In the genomic region with DNA sequence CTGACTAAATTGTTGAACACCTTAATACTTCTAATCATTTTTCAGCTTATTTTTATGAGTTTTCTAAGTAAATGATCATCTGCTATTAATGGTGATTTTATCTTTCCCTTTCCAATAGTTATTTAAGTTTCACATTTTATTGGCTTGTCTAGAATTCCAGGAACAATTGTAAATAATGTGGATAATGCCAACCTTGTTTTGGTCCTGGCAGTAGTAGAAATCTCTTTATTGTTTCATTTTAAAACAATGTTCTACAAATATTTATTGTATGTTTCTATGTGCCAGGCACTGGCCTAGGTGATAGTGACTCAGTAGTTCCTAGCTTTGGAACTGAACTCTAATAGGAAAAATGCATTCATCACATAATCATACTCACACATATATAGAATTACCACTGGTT, we compare ENCODE assay signal across 21 cellular contexts.
DNase-seq lines count a peak whose midpoint lies in the region; ATAC-seq, FAIRE-seq and TF ChIP-seq lines count a peak whose summit lies in the region.
"Had no signal": no experiment of that assay in that cellular context is flagged by ENCODE, and none has a peak within 500 bp of the region (broad histone marks: within the 10 kb centered on the region; RNA-seq: fewer than 3 reads in every experiment).

No MANE protein-coding gene starts in this region.

- no peaks in the 10 kb centered on the region for H3K9me3 Mint-ChIP-seq in H9
- peaks cover 8% of the 10 kb centered on the region for H3K9me3 Mint-ChIP-seq in WTC11
- H3K9me3 Mint-ChIP-seq: CD8-positive, alpha-beta memory T cell had no signal

- no peak overlapping the region for H2BK5ac ChIP-seq in H9 (ENCODE audit: insufficient read length, low read length)

- no peaks in the 10 kb centered on the region for H3K79me1 ChIP-seq in H9 (ENCODE audit: insufficient read depth, low read depth, low read length, poor library complexity, severe bottlenecking)

- H2BK120ac ChIP-seq in H9 (ENCODE audit: low read depth, low read length, poor library complexity, severe bottlenecking) = no peak overlapping the region

- no peaks in the 10 kb centered on the region for H3K27me3 ChIP-seq in H9 (ENCODE audit: insufficient read depth, low read length)
- H3K27me3 ChIP-seq: BLaER1 treated with 17β-estradiol and CSF1 and Interleukin-3, amounts not matched to agents 10 nM and 100 nM had no signal

- H3K4ac ChIP-seq in H9 (ENCODE audit: low read depth, low read length) = no peak overlapping the region

- H3K27ac ChIP-seq in C4-2B (peak overlapping the region; percentile 71; the same call in 1 of the 2 replicates), H9 (ENCODE audit: insufficient read length, low read depth, low read length) (no peak overlapping the region), kidney (ENCODE audit: low read depth in 2 of 2, low read length in 2 of 2) (no peak overlapping the region)
- H3K27ac ChIP-seq: BLaER1 treated with 17β-estradiol and CSF1 and Interleukin-3, amounts not matched to agents 10 nM and 100 nM; GM23248 had no signal

- POLR2A ChIA-PET in WTC11 (lab: Charles Lee) = no interaction called here

- CTCF ChIA-PET in WTC11 (lab: Charles Lee) = no interaction called here

- H3K79me2 ChIP-seq in H9 (ENCODE audit: insufficient read depth, low read length) = no peaks in the 10 kb centered on the region

- H2AFZ ChIP-seq in H9 (ENCODE audit: low read length) = no peak overlapping the region
- H2AFZ ChIP-seq: GM23248 had no signal

- FAIRE-seq in kidney (lab: Jason Lieb, UNC) = peak; percentile 8
- FAIRE-seq: G401.6, GM12891, GM19239, H54, HTR-8/SVneo had no signal

- no peak overlapping the region for H3K56ac ChIP-seq in H9 (ENCODE audit: insufficient read length, low read depth, low read length)

- no peaks in the 10 kb centered on the region for H3K23me2 ChIP-seq in H9 (ENCODE audit: insufficient read length, low read depth, low read length, poor library complexity, severe bottlenecking)

- H3K27me3 Mint-ChIP-seq in H9 (ENCODE audit: low read depth) (no peaks in the 10 kb centered on the region), WTC11 (ENCODE audit: low read depth) (no peaks in the 10 kb centered on the region)
- H3K27me3 Mint-ChIP-seq: B cell had no signal

- no peaks in the 10 kb centered on the region for H4K20me1 ChIP-seq in H9 (ENCODE audit: control insufficient read depth, insufficient read depth, insufficient read length)
- H4K20me1 ChIP-seq: BLaER1 treated with 17β-estradiol and CSF1 and Interleukin-3, amounts not matched to agents 10 nM and 100 nM had no signal

- no peak overlapping the region for H3K18ac ChIP-seq in H9 (ENCODE audit: insufficient read length, low read depth, low read length)

- no peak overlapping the region for H3K23ac ChIP-seq in H9 (ENCODE audit: insufficient read length, low read depth, low read length)

- H3K27ac Mint-ChIP-seq in H9 (peak overlapping the region in 1 of 3 experiments; percentile 38; a peak in 1 of 7 replicates), WTC11 (no peak overlapping the region)
- H3K27ac Mint-ChIP-seq: B cell; CD4-positive, CD25-positive, alpha-beta regulatory T cell; CD8-positive, alpha-beta memory T cell; HFFc6 had no signal

- H3K9ac ChIP-seq in H9 (ENCODE audit: extremely low read depth, insufficient read length, low read length) (no peak overlapping the region), kidney (ENCODE audit: low read length in 2 of 2) (no peak overlapping the region)
- H3K9ac ChIP-seq: BLaER1 treated with 17β-estradiol and CSF1 and Interleukin-3, amounts not matched to agents 10 nM and 100 nM; GM23248 had no signal

- H3T11ph ChIP-seq in H9 (ENCODE audit: low read length) = no peak overlapping the region

- no peak overlapping the region for H4K8ac ChIP-seq in H9 (replicated peaks; ENCODE audit: insufficient read length, low read depth, low read length)

- H3K9me3 ChIP-seq in H9 (ENCODE audit: control insufficient read depth, low read depth, low read length) (no peaks in the 10 kb centered on the region), kidney (ENCODE audit: control insufficient read depth in 1 of 2, low read length in 2 of 2) (no peaks in the 10 kb centered on the region)
- H3K9me3 ChIP-seq: BLaER1 treated with 17β-estradiol and CSF1 and Interleukin-3, amounts not matched to agents 10 nM and 100 nM had no signal

- no peak overlapping the region for H3K14ac ChIP-seq in H9 (ENCODE audit: insufficient read depth, low read length)

- no peak overlapping the region for H2BK12ac ChIP-seq in H9 (ENCODE audit: insufficient read length, low read depth, low read length)

- H3K4me3 Mint-ChIP-seq in H9 (no peak overlapping the region), WTC11 (peak overlapping the region; percentile 6; the same call in 1 of the 2 replicates)
- H3K4me3 Mint-ChIP-seq: B cell; CD4-positive, CD25-positive, alpha-beta regulatory T cell; CD8-positive, alpha-beta memory T cell; HFFc6 had no signal

- H4K91ac ChIP-seq in H9 (ENCODE audit: insufficient read length, low read depth, low read length) = no peak overlapping the region

- H2BK15ac ChIP-seq in H9 (ENCODE audit: low read depth, low read length) = no peak overlapping the region

- DNase-seq in H9 (no peak), WTC11 (ENCODE audit: low spot score) (no peak), kidney (no peak)
- no peak for DNase-seq in stimulated activated CD4-positive, alpha-beta T cell treated with anti-CD3 and anti-CD28 coated beads, Interleukin-2, amount 100 ng/mL, for 24 hours
- DNase-seq: CD4-positive, CD25-positive, alpha-beta regulatory T cell; CD8-positive, alpha-beta memory T cell; COR-L47; DMS 273 treated with DMSO at 0.1 percent for 48 hours; GM23248; HFFc6; IMR-90 had no signal

- H2BK20ac ChIP-seq in H9 (ENCODE audit: low read depth, low read length, poor library complexity, severe bottlenecking) = no peak overlapping the region

- H3K4me1 Mint-ChIP-seq in H9 (peaks cover 12 to 13% of the 10 kb centered on the region in 2 experiments), WTC11 (peaks cover 18% of the 10 kb centered on the region)

- intact Hi-C loops in kidney (cut with DNase I) = no loop called here

- no peak for ATAC-seq in WTC11
- no peak for ATAC-seq in GM19455 (IDR thresholded peaks at IDR 0.05; ENCODE audit: unreplicated experiment)
- ATAC-seq: HCT116 had no signal

- peaks cover 2% of the 10 kb centered on the region; the same call in 1 of the 2 replicates for H3K4me1 ChIP-seq in H9 (ENCODE audit: insufficient read depth, low read length)
- H3K4me1 ChIP-seq in kidney (ENCODE audit: control insufficient read depth in 1 of 2, insufficient read depth in 1 of 2, low read depth in 1 of 2, low read length in 2 of 2) = no peaks in the 10 kb centered on the region
- H3K4me1 ChIP-seq: BLaER1 treated with 17β-estradiol and CSF1 and Interleukin-3, amounts not matched to agents 10 nM and 100 nM had no signal

- H3K4me2 ChIP-seq in H9 (ENCODE audit: insufficient read depth, insufficient read length, low read length) = peak overlapping the region; percentile 33
- H3K4me2 ChIP-seq: BLaER1 treated with 17β-estradiol and CSF1 and Interleukin-3, amounts not matched to agents 10 nM and 100 nM had no signal

- no peak overlapping the region for H4K5ac ChIP-seq in H9 (ENCODE audit: insufficient read length, low read depth, low read length)

- H3K36me3 Mint-ChIP-seq in H9 (ENCODE audit: insufficient read depth in 1 of 3, low read depth in 3 of 3) (no peaks in the 10 kb centered on the region), WTC11 (no peaks in the 10 kb centered on the region)
- H3K36me3 Mint-ChIP-seq: CD4-positive, CD25-positive, alpha-beta regulatory T cell; CD8-positive, alpha-beta memory T cell had no signal

- H3K4me3 ChIP-seq in kidney (ENCODE audit: low read length in 2 of 2) = no peak overlapping the region
- H3K4me3 ChIP-seq: BLaER1 treated with 17β-estradiol and CSF1 and Interleukin-3, amounts not matched to agents 10 nM and 100 nM; GM23248 had no signal

- TF ChIP-seq CTCF in C4-2B (conservative IDR thresholded peaks at IDR 0.05) (no peak), H9 (conservative IDR thresholded peaks at IDR 0.05) (no peak), WTC11 (IDR thresholded peaks at IDR 0.05) (no peak), kidney (IDR thresholded peaks at IDR 0.05; ENCODE audit: borderline replicate concordance, extremely low read depth, insufficient read depth) (no peak)

- no peaks in the 10 kb centered on the region for H3K36me3 ChIP-seq in kidney (ENCODE audit: control insufficient read depth in 1 of 2, insufficient read depth in 2 of 2, low read length in 2 of 2)
- H3K36me3 ChIP-seq: BLaER1 treated with 17β-estradiol and CSF1 and Interleukin-3, amounts not matched to agents 10 nM and 100 nM had no signal

- no peak overlapping the region for H2AK5ac ChIP-seq in H9 (ENCODE audit: insufficient read length, low read length)

TF ChIP-seq in WTC11, 78 proteins besides CTCF, POLR2A, EP300 and RAD21 (continues in another document):
- TF ChIP-seq ELF4 (CRISPR knock-in tag; IDR thresholded peaks at IDR 0.05; ENCODE audit: low read depth) = no peak
- TF ChIP-seq, protein P1, sequence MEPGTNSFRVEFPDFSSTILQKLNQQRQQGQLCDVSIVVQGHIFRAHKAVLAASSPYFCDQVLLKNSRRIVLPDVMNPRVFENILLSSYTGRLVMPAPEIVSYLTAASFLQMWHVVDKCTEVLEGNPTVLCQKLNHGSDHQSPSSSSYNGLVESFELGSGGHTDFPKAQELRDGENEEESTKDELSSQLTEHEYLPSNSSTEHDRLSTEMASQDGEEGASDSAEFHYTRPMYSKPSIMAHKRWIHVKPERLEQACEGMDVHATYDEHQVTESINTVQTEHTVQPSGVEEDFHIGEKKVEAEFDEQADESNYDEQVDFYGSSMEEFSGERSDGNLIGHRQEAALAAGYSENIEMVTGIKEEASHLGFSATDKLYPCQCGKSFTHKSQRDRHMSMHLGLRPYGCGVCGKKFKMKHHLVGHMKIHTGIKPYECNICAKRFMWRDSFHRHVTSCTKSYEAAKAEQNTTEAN (CRISPR knock-in tag; IDR thresholded peaks at IDR 0.05) = no peak
- TF ChIP-seq, protein P2, sequence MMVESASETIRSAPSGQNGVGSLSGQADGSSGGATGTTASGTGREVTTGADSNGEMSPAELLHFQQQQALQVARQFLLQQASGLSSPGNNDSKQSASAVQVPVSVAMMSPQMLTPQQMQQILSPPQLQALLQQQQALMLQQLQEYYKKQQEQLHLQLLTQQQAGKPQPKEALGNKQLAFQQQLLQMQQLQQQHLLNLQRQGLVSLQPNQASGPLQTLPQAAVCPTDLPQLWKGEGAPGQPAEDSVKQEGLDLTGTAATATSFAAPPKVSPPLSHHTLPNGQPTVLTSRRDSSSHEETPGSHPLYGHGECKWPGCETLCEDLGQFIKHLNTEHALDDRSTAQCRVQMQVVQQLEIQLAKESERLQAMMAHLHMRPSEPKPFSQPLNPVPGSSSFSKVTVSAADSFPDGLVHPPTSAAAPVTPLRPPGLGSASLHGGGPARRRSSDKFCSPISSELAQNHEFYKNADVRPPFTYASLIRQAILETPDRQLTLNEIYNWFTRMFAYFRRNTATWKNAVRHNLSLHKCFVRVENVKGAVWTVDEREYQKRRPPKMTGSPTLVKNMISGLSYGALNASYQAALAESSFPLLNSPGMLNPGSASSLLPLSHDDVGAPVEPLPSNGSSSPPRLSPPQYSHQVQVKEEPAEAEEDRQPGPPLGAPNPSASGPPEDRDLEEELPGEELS (CRISPR knock-in tag; IDR thresholded peaks at IDR 0.05) = no peak
